ENCODE assay signal across 14 cellular contexts in the genomic region with DNA sequence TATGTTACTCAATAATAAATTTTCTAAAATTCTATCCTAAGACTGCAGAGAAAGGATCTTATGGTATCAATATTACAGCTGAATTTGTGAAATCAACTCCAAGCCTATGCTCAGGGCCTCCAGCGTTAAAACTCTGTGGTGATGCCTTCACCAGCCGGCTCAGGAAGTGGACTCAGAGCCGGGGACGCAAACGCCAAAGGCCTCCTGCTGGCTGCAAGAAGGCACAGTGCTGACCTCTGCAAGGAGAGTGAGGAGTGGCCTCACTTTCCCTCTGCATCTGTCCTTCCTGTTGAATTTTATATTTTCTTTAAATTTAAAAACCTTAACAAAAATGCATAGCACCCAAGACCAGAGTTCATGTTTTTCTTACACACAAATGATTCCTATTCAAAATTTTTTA. TPM values are rescaled to one million over a fixed set of nuclear protein-coding genes. Genes with fewer than 3 reads are reported as not detected.
A peak's percentile ranks its signal among the peaks of the same experiment; 100 is the strongest.
DNase-seq lines count a peak whose midpoint lies in the region; ATAC-seq and TF ChIP-seq lines count a peak whose summit lies in the region.
"Had no signal": no experiment of that assay in that cellular context is flagged by ENCODE, and none has a peak within 500 bp of the region (broad histone marks: within the 10 kb centered on the region; RNA-seq: fewer than 3 reads in every experiment).

No MANE protein-coding gene starts in this region.

- H3K9me3 ChIP-seq in heart right ventricle (no peaks in the 10 kb centered on the region), heart left ventricle (no peaks in the 10 kb centered on the region)

- no peak overlapping the region for H3K4me3 Mint-ChIP-seq in type B pancreatic cell
- no peak overlapping the region for H3K4me3 Mint-ChIP-seq in activated T-cell treated with anti-CD3 and anti-CD28 coated beads, Interleukin-2, amount 50 U/mL, for 24 hours
- H3K4me3 Mint-ChIP-seq: activated naive CD8-positive, alpha-beta T cell treated with anti-CD3 and anti-CD28 coated beads, Interleukin-2, amount 10 ng/mL, durations not matched to agents 7 days and 5 days; dendritic cell treated with granulocyte-macrophage colony-stimulating factor and Interleukin-4, amounts not matched to agents 40 ng/mL and 50 ng/mL, for 4 days had no signal

- H3K27ac ChIP-seq in heart right ventricle (no peak overlapping the region), heart left ventricle (no peak overlapping the region)

- no peaks in the 10 kb centered on the region for H3K27me3 Mint-ChIP-seq in type B pancreatic cell
- H3K27me3 Mint-ChIP-seq in activated T-cell treated with anti-CD3 and anti-CD28 coated beads, Interleukin-2, amount 50 U/mL, for 24 hours = no peaks in the 10 kb centered on the region
- H3K27me3 Mint-ChIP-seq: activated naive CD8-positive, alpha-beta T cell treated with anti-CD3 and anti-CD28 coated beads, Interleukin-2, amount 10 ng/mL, durations not matched to agents 7 days and 5 days; dendritic cell treated with granulocyte-macrophage colony-stimulating factor and Interleukin-4, amounts not matched to agents 40 ng/mL and 50 ng/mL, for 4 days had no signal

- H3K27me3 ChIP-seq in heart right ventricle (no peaks in the 10 kb centered on the region), heart left ventricle (no peaks in the 10 kb centered on the region)

- no peak for DNase-seq in heart right ventricle
- no peak for DNase-seq in heart left ventricle
- no peak for DNase-seq in epithelial cell of esophagus (ENCODE audit: low read depth)
- DNase-seq in medulla oblongata (ENCODE audit: extremely low spot score) = peak; percentile 14
- DNase-seq in type B pancreatic cell (ENCODE audit: extremely low spot score, unreplicated experiment) = no peak
- DNase-seq in activated naive CD4-positive, alpha-beta T cell treated with Interleukin-2 at 50 U/mL for 16 hours = no peak
- DNase-seq in activated T-cell treated with anti-CD3 and anti-CD28 coated beads, Interleukin-2, amount 50 U/mL, for 24 hours = no peak
- DNase-seq: activated CD4-positive, CD25-positive, alpha-beta regulatory T cell; activated CD8-positive, alpha-beta memory T cell treated with anti-CD3 and anti-CD28 coated beads, Interleukin-2, amount 50 U/mL, for 48 hours; activated naive CD8-positive, alpha-beta T cell treated with anti-CD3 and anti-CD28 coated beads, Interleukin-2, amount 10 ng/mL, durations not matched to agents 7 days and 5 days; COR-L47; MM.1S had no signal

- TF ChIP-seq CTCF in heart right ventricle (IDR thresholded peaks at IDR 0.05) (peak in 5 of 9 donors; percentile 17 to 27 (median 22)), heart left ventricle (IDR thresholded peaks at IDR 0.05) (peak in 4 of 12 donors; percentile 4 to 13 (median 8)), epithelial cell of esophagus (IDR thresholded peaks at IDR 0.05; ENCODE audit: insufficient read depth, low read depth, low read length, missing control alignments) (peak; percentile 2), type B pancreatic cell (conservative IDR thresholded peaks at IDR 0.05) (peak; percentile 65)

- ATAC-seq in heart right ventricle (peak in 1 of 8 donors; percentile 41), heart left ventricle (no peak), GM19397 (IDR thresholded peaks at IDR 0.05; ENCODE audit: unreplicated experiment) (no peak)

- TF ChIP-seq POLR2A in heart left ventricle (IDR thresholded peaks at IDR 0.05) = no peak

- H3K4me1 Mint-ChIP-seq in type B pancreatic cell (ENCODE audit: unreplicated experiment) = peaks cover 10% of the 10 kb centered on the region
- H3K4me1 Mint-ChIP-seq in activated T-cell treated with anti-CD3 and anti-CD28 coated beads, Interleukin-2, amount 50 U/mL, for 24 hours (ENCODE audit: low read depth) = no peaks in the 10 kb centered on the region
- H3K4me1 Mint-ChIP-seq: activated naive CD8-positive, alpha-beta T cell treated with anti-CD3 and anti-CD28 coated beads, Interleukin-2, amount 10 ng/mL, durations not matched to agents 7 days and 5 days had no signal

- peaks cover 22% of the 10 kb centered on the region for H3K36me3 Mint-ChIP-seq in type B pancreatic cell
- peaks cover 77% of the 10 kb centered on the region for H3K36me3 Mint-ChIP-seq in activated T-cell treated with anti-CD3 and anti-CD28 coated beads, Interleukin-2, amount 50 U/mL, for 24 hours (ENCODE audit: low read depth)

- intact Hi-C loops in heart right ventricle (cut with DNase I) = no loop called here
- intact Hi-C loops in heart left ventricle (cut with DNase I) = no loop called here

- H3K4me3 ChIP-seq in heart right ventricle (no peak overlapping the region), heart left ventricle (no peak overlapping the region), epithelial cell of esophagus (ENCODE audit: low read length) (no peak overlapping the region)

- peaks cover 0 to 97% (median 40%) of the 10 kb centered on the region in 9 donors for H3K36me3 ChIP-seq in heart right ventricle
- H3K36me3 ChIP-seq in heart left ventricle = peaks cover 0 to 85% (median 70%) of the 10 kb centered on the region in 9 donors

- H3K27ac Mint-ChIP-seq in type B pancreatic cell = peak overlapping the region; percentile 1
- no peak overlapping the region for H3K27ac Mint-ChIP-seq in activated T-cell treated with anti-CD3 and anti-CD28 coated beads, Interleukin-2, amount 50 U/mL, for 24 hours
- H3K27ac Mint-ChIP-seq: activated naive CD8-positive, alpha-beta T cell treated with anti-CD3 and anti-CD28 coated beads, Interleukin-2, amount 10 ng/mL, durations not matched to agents 7 days and 5 days; dendritic cell treated with granulocyte-macrophage colony-stimulating factor and Interleukin-4, amounts not matched to agents 40 ng/mL and 50 ng/mL, for 4 days had no signal

- H3K4me1 ChIP-seq in heart right ventricle (peaks cover 0 to 9% (median 0%) of the 10 kb centered on the region in 9 donors), heart left ventricle (peaks cover 0 to 3% (median 0%) of the 10 kb centered on the region in 12 donors)

- H3K9me3 Mint-ChIP-seq in type B pancreatic cell = no peaks in the 10 kb centered on the region
- no peaks in the 10 kb centered on the region for H3K9me3 Mint-ChIP-seq in activated T-cell treated with anti-CD3 and anti-CD28 coated beads, Interleukin-2, amount 50 U/mL, for 24 hours
- H3K9me3 Mint-ChIP-seq: activated naive CD8-positive, alpha-beta T cell treated with anti-CD3 and anti-CD28 coated beads, Interleukin-2, amount 10 ng/mL, durations not matched to agents 7 days and 5 days; dendritic cell treated with granulocyte-macrophage colony-stimulating factor and Interleukin-4, amounts not matched to agents 40 ng/mL and 50 ng/mL, for 4 days had no signal

- WGBS in heart right ventricle, 2 donors = 30 to 39% methylated on average over 5 of the region's 5 CpGs
- WGBS in heart left ventricle, 4 donors = 25 to 46% (median 40%) methylated on average over 5 of the region's 5 CpGs

RNA-seq across cellular contexts. Expression of a gene that starts 48.5 kb away (rescaled TPM):
- 10 to 100 TPM; 54.0 to 77.0 (median 62.3) TPM for total RNA-seq in heart right ventricle
- polyA plus RNA-seq in heart right ventricle = 10 to 100 TPM; 24.4 to 41.4 TPM
- 10 to 100 TPM; 38.0 to 70.5 (median 59.6) TPM for total RNA-seq in heart left ventricle
- 10 to 100 TPM; 25.9 to 49.0 TPM for polyA plus RNA-seq in heart left ventricle
- 57.6 and 80.1 TPM in 2 replicates for total RNA-seq in type B pancreatic cell (ENCODE audit: low replicate concordance)
